Comparison of ENCODE assay signal across 11 cellular contexts in the genomic region with DNA sequence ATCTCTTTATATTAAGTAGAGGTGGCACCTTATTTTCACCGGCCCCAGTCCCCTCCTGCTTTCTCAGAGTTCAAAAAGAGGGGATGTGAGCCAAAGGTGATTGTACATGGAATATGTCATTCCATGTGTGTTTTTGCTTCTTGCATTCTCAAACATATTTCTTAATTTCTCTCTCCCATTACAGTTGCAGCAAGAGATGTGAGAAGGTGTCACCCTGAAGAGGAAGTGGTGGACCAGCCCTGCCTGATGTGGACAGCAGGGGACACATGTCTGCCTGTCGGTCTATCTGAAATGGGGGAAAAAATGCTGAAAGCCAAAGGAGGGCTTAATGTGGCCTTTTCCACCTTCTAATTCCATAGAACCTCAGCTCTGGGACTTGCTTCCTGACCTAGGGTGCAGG. TPM values are rescaled to one million over a fixed set of nuclear protein-coding genes. Genes with fewer than 3 reads are reported as not detected.
DNase-seq lines count a peak whose midpoint lies in the region; ATAC-seq and TF ChIP-seq lines count a peak whose summit lies in the region.
"Had no signal": no experiment of that assay in that cellular context is flagged by ENCODE, and none has a peak within 500 bp of the region (broad histone marks: within the 10 kb centered on the region; RNA-seq: fewer than 3 reads in every experiment).

No MANE protein-coding gene starts in this region.

- 0 out of 2 replicates have a peak, but pooled peaks have one; percentile 3 for TF ChIP-seq CTCF in GM12874 (IDR thresholded peaks at IDR 0.05; ENCODE audit: insufficient read depth, low read depth, low read length)
- TF ChIP-seq CTCF in ascending aorta (IDR thresholded peaks at IDR 0.05): no peak
- peak; percentile 72 for TF ChIP-seq CTCF in neutrophil (IDR thresholded peaks at IDR 0.05)
- TF ChIP-seq CTCF in omental fat pad (IDR thresholded peaks at IDR 0.05): no peak
- no peak for TF ChIP-seq CTCF in WERI-Rb-1 (IDR thresholded peaks at IDR 0.05; ENCODE audit: low read depth, low read length)

- H3K4me1 Mint-ChIP-seq in CD4-positive, CD25-positive, alpha-beta regulatory T cell: peaks cover 25 to 70% (median 45%) of the 10 kb centered on the region in 4 donors

- peak overlapping the region in 2 of 3 donors; percentile 72 to 89 for H3K27ac Mint-ChIP-seq in CD4-positive, CD25-positive, alpha-beta regulatory T cell

- no peaks in the 10 kb centered on the region for H3K36me3 ChIP-seq in CD4-positive, CD25-positive, alpha-beta regulatory T cell (ENCODE audit: control insufficient read depth, insufficient read depth, low read length)
- no peaks in the 10 kb centered on the region for H3K36me3 ChIP-seq in ascending aorta
- no peaks in the 10 kb centered on the region for H3K36me3 ChIP-seq in neutrophil
- H3K36me3 ChIP-seq in WERI-Rb-1: no peaks in the 10 kb centered on the region

- ATAC-seq in CD4-positive, CD25-positive, alpha-beta regulatory T cell (ENCODE audit: low read depth in 2 of 2): no peak
- ATAC-seq in omental fat pad (ENCODE audit: low FRiP score): no peak
- ATAC-seq: activated naive CD4-positive, alpha-beta T cell treated with anti-CD3 and anti-CD28 coated beads, Interleukin-2, amount 50 U/mL, for 72 hours; PC-3 had no signal

- DNase-seq in CD4-positive, CD25-positive, alpha-beta regulatory T cell: no peak
- DNase-seq in ascending aorta (ENCODE audit: low spot score in 2 of 2) (no peak), omental fat pad (ENCODE audit: low spot score) (no peak), DMS114 treated with DMSO at 0.1 percent for 48 hours (lab: John Stamatoyannopoulos, UW; ENCODE audit: unreplicated experiment) (no peak), WERI-Rb-1 (no peak)
- no peak for DNase-seq in stimulated activated CD4-positive, alpha-beta T cell treated with anti-CD3 and anti-CD28 coated beads, Interleukin-15, amount 100 ng/mL, for 24 hours
- DNase-seq: NCI-H1694, PC-3 had no signal

- H3K9me3 ChIP-seq in CD4-positive, CD25-positive, alpha-beta regulatory T cell (ENCODE audit: control insufficient read depth in 2 of 2, low read length in 2 of 2): no peaks in the 10 kb centered on the region
- H3K9me3 ChIP-seq in ascending aorta: no peaks in the 10 kb centered on the region
- H3K9me3 ChIP-seq in neutrophil: no peaks in the 10 kb centered on the region
- no peaks in the 10 kb centered on the region for H3K9me3 ChIP-seq in WERI-Rb-1 (ENCODE audit: severe bottlenecking)

- no peak overlapping the region for H3K27ac ChIP-seq in CD4-positive, CD25-positive, alpha-beta regulatory T cell (ENCODE audit: insufficient read depth, low read length, poor library complexity, severe bottlenecking)
- H3K27ac ChIP-seq in ascending aorta (peak overlapping the region; percentile 84 to 97), neutrophil (peak overlapping the region; percentile 97), WERI-Rb-1 (no peak overlapping the region)

- H3K27me3 ChIP-seq in CD4-positive, CD25-positive, alpha-beta regulatory T cell (ENCODE audit: control insufficient read depth, insufficient read depth, low read length): no peaks in the 10 kb centered on the region
- H3K27me3 ChIP-seq in ascending aorta: no peaks in the 10 kb centered on the region
- no peaks in the 10 kb centered on the region for H3K27me3 ChIP-seq in neutrophil
- no peaks in the 10 kb centered on the region for H3K27me3 ChIP-seq in WERI-Rb-1 (ENCODE audit: insufficient read depth, low read depth, severe bottlenecking)

- H3K4me3 ChIP-seq in CD4-positive, CD25-positive, alpha-beta regulatory T cell (ENCODE audit: low read depth, low read length): no peak overlapping the region
- H3K4me3 ChIP-seq in ascending aorta (no peak overlapping the region), neutrophil (ENCODE audit: low read depth in 1 of 2, low read length in 1 of 2) (peak overlapping the region in 1 of 2 experiments; percentile 32), WERI-Rb-1 (ENCODE audit: low read depth, low read length) (no peak overlapping the region)

- H3K4me3 Mint-ChIP-seq in CD4-positive, CD25-positive, alpha-beta regulatory T cell: peak overlapping the region; percentile 33 to 89 (median 68)

- intact Hi-C loops in ascending aorta (cut with DNase I): loop anchor here (2.0 to 10.0 kb wide), 8 partner anchors 158 to 584 kb away; no protein-coding TSS in a partner anchor

- H3K36me3 Mint-ChIP-seq in CD4-positive, CD25-positive, alpha-beta regulatory T cell: peaks cover 4% of the 10 kb centered on the region

- peaks cover 25% of the 10 kb centered on the region for H3K4me1 ChIP-seq in CD4-positive, CD25-positive, alpha-beta regulatory T cell (ENCODE audit: control insufficient read depth, insufficient read depth, low read length, poor library complexity, severe bottlenecking)
- peaks cover 4 to 13% of the 10 kb centered on the region in 2 donors for H3K4me1 ChIP-seq in ascending aorta
- H3K4me1 ChIP-seq in neutrophil (ENCODE audit: control insufficient read depth in 1 of 2, insufficient read depth in 1 of 2, low read depth in 1 of 2, low read length in 1 of 2): peaks cover 43 to 45% of the 10 kb centered on the region in 2 experiments

- peaks cover 6% of the 10 kb centered on the region for H3K27me3 Mint-ChIP-seq in CD4-positive, CD25-positive, alpha-beta regulatory T cell

- H3K9me3 Mint-ChIP-seq in CD4-positive, CD25-positive, alpha-beta regulatory T cell: no peaks in the 10 kb centered on the region
- H3K9me3 Mint-ChIP-seq: activated naive CD4-positive, alpha-beta T cell treated with anti-CD3 and anti-CD28 coated beads, Interleukin-2, amount 50 U/mL, for 72 hours had no signal

RNA-seq across cellular contexts. Expression of a gene that starts 1.9 kb away (rescaled TPM):
- total RNA-seq in CD4-positive, CD25-positive, alpha-beta regulatory T cell: 203 TPM
- polyA plus RNA-seq in CD4-positive, CD25-positive, alpha-beta regulatory T cell: 100 to 1,000 TPM; 108 to 126 (median 110) TPM
- 96.3 TPM for total RNA-seq in ascending aorta
- total RNA-seq in omental fat pad: 100 to 1,000 TPM in 3 of 4 donors, 10 to 100 TPM in 1; 91.7 to 207 (median 125) TPM

Comparison
In these comparisons a context has a peak if more than half of its experiments do, and no peak if none do; other contexts are left out.
1. H3K27ac ChIP-seq: peak in ascending aorta (2 of 2) and neutrophil (single experiment); none in CD4-positive, CD25-positive, alpha-beta regulatory T cell (single experiment) and WERI-Rb-1 (single experiment).
2. CTCF ChIP-seq: peak in GM12874 (single experiment) and neutrophil (single experiment); none in ascending aorta (0 of 3), omental fat pad (0 of 3) and WERI-Rb-1 (single experiment).